In genomic region chr17:50630524-50631194, GRCh38 we compare ENCODE assay signal across 1 cellular context.
TF ChIP-seq lines count a peak whose summit lies in the region.

No MANE protein-coding gene starts in this region.

TF ChIP-seq in HepG2, 621 proteins besides CTCF, POLR2A, EP300 and RAD21 (continued from another document and continues in another):
- TF ChIP-seq CBFB (CRISPR knock-in tag; IDR thresholded peaks at IDR 0.05) (no peak), ZNF746 (CRISPR knock-in tag; IDR thresholded peaks at IDR 0.05) (no peak), SYNCRIP (IDR thresholded peaks at IDR 0.05; ENCODE audit: insufficient read depth, low read depth, low read length) (no peak), HNRNPLL (IDR thresholded peaks at IDR 0.05; ENCODE audit: low read depth, low read length, poor library complexity, severe bottlenecking) (peak; percentile 19), CAMTA2 (CRISPR knock-in tag; IDR thresholded peaks at IDR 0.05; ENCODE audit: borderline replicate concordance) (no peak), TIGD3 (CRISPR knock-in tag; IDR thresholded peaks at IDR 0.05; ENCODE audit: borderline replicate concordance) (no peak), LRRFIP1 (CRISPR knock-in tag; conservative IDR thresholded peaks at IDR 0.05) (no peak), BRD4 (CRISPR knock-in tag; IDR thresholded peaks at IDR 0.05) (no peak), ZNF670 (CRISPR knock-in tag; IDR thresholded peaks at IDR 0.05; ENCODE audit: borderline replicate concordance) (no peak), IRF2 (CRISPR knock-in tag; IDR thresholded peaks at IDR 0.05) (0 out of 2 replicates have a peak, but pooled peaks have one; percentile 43), JDP2 (CRISPR knock-in tag; IDR thresholded peaks at IDR 0.05; ENCODE audit: borderline replicate concordance) (no peak), ETV5 (CRISPR knock-in tag; IDR thresholded peaks at IDR 0.05; ENCODE audit: borderline replicate concordance) (peak; percentile 34; the same call in 1 of the 2 replicates), HMGXB4 (CRISPR knock-in tag; IDR thresholded peaks at IDR 0.05; ENCODE audit: borderline replicate concordance in 1 of 2, low read depth in 1 of 2) (peak; percentile 70 to 71; a peak in 3 of 4 replicates), ZMAT5 (CRISPR knock-in tag; IDR thresholded peaks at IDR 0.05; ENCODE audit: borderline replicate concordance, low read depth) (no peak), ZNF441 (CRISPR knock-in tag; IDR thresholded peaks at IDR 0.05; ENCODE audit: borderline replicate concordance) (no peak), KDM4B (CRISPR knock-in tag; IDR thresholded peaks at IDR 0.05) (0 out of 2 replicates have a peak, but pooled peaks have one; percentile 52), KLF11 (CRISPR knock-in tag; IDR thresholded peaks at IDR 0.05) (0 out of 2 replicates have a peak, but pooled peaks have one; percentile 57), PBX3 (CRISPR knock-in tag; IDR thresholded peaks at IDR 0.05; ENCODE audit: borderline replicate concordance) (no peak), RBM22 (optimal IDR thresholded peaks at IDR 0.05; ENCODE audit: low read length) (no peak), ZFP41 (CRISPR knock-in tag; IDR thresholded peaks at IDR 0.05; ENCODE audit: borderline replicate concordance) (no peak), EZH2 (conservative IDR thresholded peaks at IDR 0.05; ENCODE audit: low read depth, low read length) (no peak), NFIB (CRISPR knock-in tag; IDR thresholded peaks at IDR 0.05; ENCODE audit: borderline replicate concordance) (no peak), FOXP4 (CRISPR knock-in tag; IDR thresholded peaks at IDR 0.05) (no peak), ZNF781 (CRISPR knock-in tag; IDR thresholded peaks at IDR 0.05; ENCODE audit: borderline replicate concordance, not compliant biosample characterization) (no peak), MAF1 (CRISPR knock-in tag; IDR thresholded peaks at IDR 0.05; ENCODE audit: borderline replicate concordance) (no peak), ZNF513 (CRISPR knock-in tag; conservative IDR thresholded peaks at IDR 0.05) (no peak), ZNF30 (CRISPR knock-in tag; IDR thresholded peaks at IDR 0.05) (no peak), ZNF546 (CRISPR knock-in tag; conservative IDR thresholded peaks at IDR 0.05) (no peak), ZNF597 (CRISPR knock-in tag; IDR thresholded peaks at IDR 0.05) (no peak), ZNF503 (CRISPR knock-in tag; IDR thresholded peaks at IDR 0.05) (no peak), SOX6 (IDR thresholded peaks at IDR 0.05) (no peak), SOX6 (CRISPR knock-in tag; IDR thresholded peaks at IDR 0.05) (no peak), ZNF687 (CRISPR knock-in tag; IDR thresholded peaks at IDR 0.05) (peak; percentile 81), ZBTB3 (CRISPR knock-in tag; IDR thresholded peaks at IDR 0.05; ENCODE audit: borderline replicate concordance, low read depth) (no peak), ZNF275 (CRISPR knock-in tag; IDR thresholded peaks at IDR 0.05; ENCODE audit: borderline replicate concordance) (no peak), TGIF2 (CRISPR knock-in tag; IDR thresholded peaks at IDR 0.05) (0 out of 2 replicates have a peak, but pooled peaks have one; percentile 43), MED13 (CRISPR knock-in tag; IDR thresholded peaks at IDR 0.05) (no peak), ZNF264 (CRISPR knock-in tag; IDR thresholded peaks at IDR 0.05) (no peak)
